4 cellular contexts compared by ENCODE assay signal in the genomic region with DNA sequence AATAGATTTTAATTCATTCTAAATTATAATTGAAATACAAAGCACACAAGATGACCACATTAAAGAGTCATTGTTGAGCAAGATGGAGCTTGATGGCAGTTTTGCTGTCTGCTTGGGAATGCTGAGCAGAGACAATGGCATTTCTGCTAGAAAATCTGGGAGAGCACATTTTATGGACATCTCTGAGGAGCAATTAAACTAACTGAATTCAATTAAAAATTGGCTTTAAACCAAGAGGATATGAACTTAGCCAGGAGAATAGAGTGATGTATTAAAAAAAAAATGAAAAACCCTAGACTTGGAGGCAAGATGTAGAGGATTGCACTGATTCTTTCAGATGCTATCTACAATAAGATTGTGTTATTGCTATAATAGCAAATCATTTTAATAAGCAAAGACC. TPM values are rescaled to one million over a fixed set of nuclear protein-coding genes. Genes with fewer than 3 reads are reported as not detected.
"Had no signal": no experiment of that assay in that cellular context is flagged by ENCODE, and none has a peak within 500 bp of the region (broad histone marks: within the 10 kb centered on the region; RNA-seq: fewer than 3 reads in every experiment).

No MANE protein-coding gene starts in this region.

- H2AFZ ChIP-seq: GM23338 had no signal

- ATAC-seq: GM23338 had no signal

- H3K4me3 ChIP-seq: GM23338 had no signal

- H3K4me2 ChIP-seq: GM23338 had no signal

- DNase-seq: H9, HCEC 1CT, IMR-90 had no signal

RNA-seq across cellular contexts. Expression of a gene that starts 19.1 kb away (rescaled TPM):
- polyA plus RNA-seq: IMR-90 had no signal
